ENCODE assay signal across 9 cellular contexts in genomic region chr19:12202250-12202649, GRCh38. TPM values are rescaled to one million over a fixed set of nuclear protein-coding genes. Genes with fewer than 3 reads are reported as not detected.
DNase-seq lines count a peak whose midpoint lies in the region; ATAC-seq and TF ChIP-seq lines count a peak whose summit lies in the region.
"Had no signal": no experiment of that assay in that cellular context is flagged by ENCODE, and none has a peak within 500 bp of the region (broad histone marks: within the 10 kb centered on the region; RNA-seq: fewer than 3 reads in every experiment).

No MANE protein-coding gene starts in this region.

- H3K4me3 Mint-ChIP-seq in activated T-cell treated with anti-CD3 and anti-CD28 coated beads, Interleukin-2, amount 50 U/mL, for 4 hours: no peak overlapping the region
- H3K4me3 Mint-ChIP-seq in Calu3 (ENCODE audit: low read depth, unreplicated experiment): no peak overlapping the region

- TF ChIP-seq CTCF in left lung (IDR thresholded peaks at IDR 0.05) (peak in 1 of 2 donors; percentile 16), upper lobe of right lung (IDR thresholded peaks at IDR 0.05) (peak; percentile 34), Calu3 (IDR thresholded peaks at IDR 0.05; ENCODE audit: unreplicated experiment) (no peak)

- peaks cover 0 to 3% of the 10 kb centered on the region in 2 donors for H3K36me3 ChIP-seq in left lung
- H3K36me3 ChIP-seq in upper lobe of right lung: no peaks in the 10 kb centered on the region

- no peak overlapping the region for H3K27ac ChIP-seq in left lung
- H3K27ac ChIP-seq in upper lobe of right lung: no peak overlapping the region

- CTCF ChIA-PET in Calu3 (lab: Charles Lee): no interaction called here

- no TSS peak for BruUV-seq in Calu3 (replicated peaks; lab: Mats Ljungman, UMichigan)

- no peaks in the 10 kb centered on the region for H3K27me3 Mint-ChIP-seq in activated T-cell treated with anti-CD3 and anti-CD28 coated beads, Interleukin-2, amount 50 U/mL, for 4 hours (ENCODE audit: low read depth)
- H3K27me3 Mint-ChIP-seq in Calu3 (ENCODE audit: unreplicated experiment): no peaks in the 10 kb centered on the region

- ATAC-seq in activated T-cell treated with anti-CD3 and anti-CD28 coated beads, Interleukin-2, amount 50 U/mL, for 4 hours: peak in 1 of 2 donors; percentile 80
- peak; percentile 87 for ATAC-seq in left lung
- ATAC-seq in upper lobe of right lung: peak; percentile 86
- ATAC-seq in HG02763 (IDR thresholded peaks at IDR 0.05; ENCODE audit: unreplicated experiment): no peak

- peaks cover 15% of the 10 kb centered on the region for H3K36me3 Mint-ChIP-seq in activated T-cell treated with anti-CD3 and anti-CD28 coated beads, Interleukin-2, amount 50 U/mL, for 4 hours (ENCODE audit: insufficient read depth)
- H3K36me3 Mint-ChIP-seq in Calu3 (ENCODE audit: insufficient read depth, unreplicated experiment): no peaks in the 10 kb centered on the region

- H3K27ac Mint-ChIP-seq in Calu3 (ENCODE audit: unreplicated experiment): no peak overlapping the region

- no peaks in the 10 kb centered on the region for H3K27me3 ChIP-seq in left lung
- H3K27me3 ChIP-seq in upper lobe of right lung: no peaks in the 10 kb centered on the region

- peaks cover 0 to 4% of the 10 kb centered on the region in 2 donors for H3K4me1 ChIP-seq in left lung
- H3K4me1 ChIP-seq in upper lobe of right lung: no peaks in the 10 kb centered on the region

- DNase-seq in activated gamma-delta T cell treated with Interleukin-2 at 50 U/mL for 16 hours: peak; percentile 59
- no peak for DNase-seq in activated gamma-delta T cell (lab: John Stamatoyannopoulos, UW)
- DNase-seq in activated T-cell treated with anti-CD3 and anti-CD28 coated beads, Interleukin-2, amount 50 U/mL, for 4 hours: peak; percentile 37
- no peak for DNase-seq in left lung
- DNase-seq in upper lobe of right lung: peak; percentile 66
- no peak for DNase-seq in Calu3
- no peak for DNase-seq in NCI-H1694 (lab: John Stamatoyannopoulos, UW)

- H3K9me3 Mint-ChIP-seq in activated T-cell treated with anti-CD3 and anti-CD28 coated beads, Interleukin-2, amount 50 U/mL, for 4 hours: peaks cover 18% of the 10 kb centered on the region
- H3K9me3 Mint-ChIP-seq in Calu3 (ENCODE audit: low read depth, unreplicated experiment): peaks cover 11% of the 10 kb centered on the region

- peaks cover 19% of the 10 kb centered on the region for H3K4me1 Mint-ChIP-seq in activated T-cell treated with anti-CD3 and anti-CD28 coated beads, Interleukin-2, amount 50 U/mL, for 4 hours (ENCODE audit: low read depth)
- no peaks in the 10 kb centered on the region for H3K4me1 Mint-ChIP-seq in Calu3 (ENCODE audit: low read depth, unreplicated experiment)

- H3K4me3 ChIP-seq in left lung (no peak overlapping the region), upper lobe of right lung (no peak overlapping the region)

- H3K9me3 ChIP-seq in left lung (peaks cover 0 to 43% of the 10 kb centered on the region in 2 donors), upper lobe of right lung (peaks cover 14% of the 10 kb centered on the region)

- intact Hi-C loops in left lung (cut with DNase I): no loop called here
- intact Hi-C loops in upper lobe of right lung (cut with DNase I): no loop called here
- intact Hi-C loops in Calu3 (cut with micrococcal nuclease; ENCODE audit: unreplicated experiment): no loop called here

RNA-seq across cellular contexts. Expression of gene ZNF136, which starts 39.4 kb away (rescaled TPM):
- 10 to 100 TPM in 1 of 3 donors, 1 to 10 TPM in 2; 9.7 to 11.6 (median 9.8) TPM for total RNA-seq in activated T-cell treated with anti-CD3 and anti-CD28 coated beads, Interleukin-2, amount 50 U/mL, for 4 hours
- total RNA-seq in left lung: 1 to 10 TPM; 8.9 to 9.6 TPM
- total RNA-seq in upper lobe of right lung: 14.4 TPM
- total RNA-seq in Calu3 (2022): 4.3 and 4.9 TPM in 2 replicates

RNA-seq across cellular contexts. Expression of gene ZNF625, which starts 45.7 kb away (rescaled TPM):
- 1 to 10 TPM in 2 of 3 donors, under 1 TPM in 1; 0.98 to 1.6 (median 1.1) TPM for total RNA-seq in activated T-cell treated with anti-CD3 and anti-CD28 coated beads, Interleukin-2, amount 50 U/mL, for 4 hours
- total RNA-seq in left lung: 1 to 10 TPM; 6.4 to 6.9 TPM
- 8.5 TPM for total RNA-seq in upper lobe of right lung
- not detected in 2 replicates for total RNA-seq in Calu3 (2022)
- total RNA-seq: NCI-H460 had no signal

Comparison
In these comparisons a context has a peak if more than half of its experiments do, and no peak if none do; other contexts are left out.
1. DNase-seq: peak in activated gamma-delta T cell treated with Interleukin-2 at 50 U/mL for 16 hours (single experiment), activated T-cell treated with anti-CD3 and anti-CD28 coated beads, Interleukin-2, amount 50 U/mL, for 4 hours (single experiment) and upper lobe of right lung (single experiment); none in activated gamma-delta T cell (single experiment), left lung (0 of 2), Calu3 (single experiment) and NCI-H1694 (single experiment).